24 cellular contexts compared by ENCODE assay signal in genomic region chr16:26905336-26905735, GRCh38.
DNase-seq lines count a peak whose midpoint lies in the region; FAIRE-seq lines count a peak whose summit lies in the region.
"Had no signal": no experiment of that assay in that cellular context is flagged by ENCODE, and none has a peak within 500 bp of the region (broad histone marks: within the 10 kb centered on the region; RNA-seq: fewer than 3 reads in every experiment).

No MANE protein-coding gene starts in this region.

- DNase-seq in HCEC 1CT (peak; percentile 12), astrocyte of the hippocampus (ENCODE audit: low read depth, low spot score) (peak; percentile 96), globus pallidus (ENCODE audit: low spot score) (peak; percentile 38), urothelium cell line (ENCODE audit: low spot score) (peak; percentile 37), NCI-H345 treated with DMSO at 0.1 percent for 48 hours (lab: John Stamatoyannopoulos, UW; ENCODE audit: unreplicated experiment) (no peak), NCI-H1048 (lab: John Stamatoyannopoulos, UW) (no peak)
- no peak for DNase-seq in activated CD8-positive, alpha-beta memory T cell treated with anti-CD3 and anti-CD28 coated beads for 24 hours
- DNase-seq: activated B cell treated with CpG ODN at 0.5 μM for 24 hours; activated CD4-positive, alpha-beta T cell treated with anti-CD3 and anti-CD28 coated beads, Interleukin-2, amount 50 U/mL, for 4 hours; activated naive CD4-positive, alpha-beta T cell treated with anti-CD3 and anti-CD28 coated beads, Interleukin-2, amount 10 ng/mL, durations not matched to agents 7 days and 5 days; CD4-positive, CD25-positive, alpha-beta regulatory T cell; colonic mucosa; effector memory CD4-positive, alpha-beta T cell; HFFc6; immature natural killer cell; left lung; naive thymus-derived CD8-positive, alpha-beta T cell; NCI-H1092 treated with DMSO at 0.1 percent for 48 hours; NCI-H187 treated with DMSO at 0.1 percent for 48 hours; NCI-H69; SHP77 treated with DMSO at 0.1 percent for 48 hours; stimulated activated CD4-positive, alpha-beta T cell treated with anti-CD3 and anti-CD28 coated beads, Interleukin-1b, Interleukin-23, amount 100 ng/mL, for 48 hours; transverse colon had no signal

- no peak for FAIRE-seq in urothelium cell line (lab: Jason Lieb, UNC)
- FAIRE-seq: HepG2 had no signal

Comparison
In these comparisons a context has a peak if more than half of its experiments do, and no peak if none do; other contexts are left out.
1. DNase-seq: peak in HCEC 1CT (single experiment), astrocyte of the hippocampus (single experiment), globus pallidus (single experiment) and urothelium cell line (single experiment); none in NCI-H345 treated with DMSO at 0.1 percent for 48 hours (single experiment), NCI-H1048 (single experiment) and activated CD8-positive, alpha-beta memory T cell treated with anti-CD3 and anti-CD28 coated beads for 24 hours (single experiment).